In genomic region chr10:126185666-126186447, GRCh38 we compare ENCODE assay signal across 1 cellular context.
TF ChIP-seq lines count a peak whose summit lies in the region.

No MANE protein-coding gene starts in this region.

TF ChIP-seq in HCT116, 20 proteins besides CTCF, POLR2A, EP300 and RAD21:
- TF ChIP-seq EGR1 (IDR thresholded peaks at IDR 0.05; ENCODE audit: low read depth), result no peak
- TF ChIP-seq EZH2 (IDR thresholded peaks at IDR 0.05), result peak; percentile 91; the same call in 1 of the 2 replicates
